In genomic region chr13:33169273-33169980, GRCh38 we compare ENCODE assay signal across 14 cellular contexts.
DNase-seq lines count a peak whose midpoint lies in the region; ATAC-seq and TF ChIP-seq lines count a peak whose summit lies in the region.
"Had no signal": no experiment of that assay in that cellular context is flagged by ENCODE, and none has a peak within 500 bp of the region (broad histone marks: within the 10 kb centered on the region; RNA-seq: fewer than 3 reads in every experiment).

No MANE protein-coding gene starts in this region.

- peaks cover 0 to 72% (median 23%) of the 10 kb centered on the region in 12 donors for H3K4me1 ChIP-seq in heart left ventricle

- no peak for TF ChIP-seq CTCF in heart left ventricle (IDR thresholded peaks at IDR 0.05)
- no peak for TF ChIP-seq CTCF in brain microvascular endothelial cell (IDR thresholded peaks at IDR 0.05; ENCODE audit: low read depth, low read length, missing control alignments)

- H3K27ac ChIP-seq in heart left ventricle (peak overlapping the region in 10 of 12 donors; percentile 13 to 57 (median 36)), brain microvascular endothelial cell (peak overlapping the region; percentile 96), temporal lobe (ENCODE audit: low read depth, low read length) (peak overlapping the region; percentile 17), caudate nucleus (ENCODE audit: low read depth, low read length) (no peak overlapping the region)

- ATAC-seq in heart left ventricle (no peak), left cardiac atrium (no peak)
- ATAC-seq: GM12878 had no signal

- no peaks in the 10 kb centered on the region for H3K9me3 ChIP-seq in heart left ventricle
- H3K9me3 ChIP-seq: adrenal gland, thoracic aorta had no signal

- H3K27me3 ChIP-seq in heart left ventricle (no peaks in the 10 kb centered on the region), brain microvascular endothelial cell (replicated peaks) (no peaks in the 10 kb centered on the region)
- H3K27me3 ChIP-seq: adrenal gland had no signal

- no peak for DNase-seq in heart left ventricle
- DNase-seq in left cardiac atrium: no peak
- peak; percentile 85 for DNase-seq in brain microvascular endothelial cell
- DNase-seq in iris pigment epithelial cell (ENCODE audit: low read depth): peak; percentile 94
- no peak for DNase-seq in caudate nucleus (lab: John Stamatoyannopoulos, UW)
- no peak for DNase-seq in Kasumi-1 (lab: John Stamatoyannopoulos, UW)
- no peak for DNase-seq in KBM-7
- DNase-seq: 8988T, adrenal gland, NCI-H524 had no signal

- in situ Hi-C loops in brain microvascular endothelial cell (cut with HindIII; ENCODE audit: low pct_ligation_motif_present, low sequenced_read_pairs) (no loop called here), KBM-7 (cut with MboI; ENCODE audit: low pct_unique_long_range_greater_than_20kb, low sequenced_read_pairs) (no loop called here)

- peaks cover 0 to 35% (median 25%) of the 10 kb centered on the region in 9 donors for H3K36me3 ChIP-seq in heart left ventricle
- peaks cover 39% of the 10 kb centered on the region for H3K36me3 ChIP-seq in brain microvascular endothelial cell (replicated peaks)

- 89 to 93% (median 92%) methylated on average over 6 of the region's 6 CpGs for WGBS in heart left ventricle, 4 donors

- no peak overlapping the region for H3K4me3 ChIP-seq in heart left ventricle
- H3K4me3 ChIP-seq in brain microvascular endothelial cell (ENCODE audit: low read depth, low read length): no peak overlapping the region
- H3K4me3 ChIP-seq: adrenal gland, GM12878, lung, thoracic aorta had no signal

- intact Hi-C loops in heart left ventricle (cut with DNase I) (no loop called here), left cardiac atrium (cut with DNase I) (no loop called here)

- no peak for TF ChIP-seq POLR2A in heart left ventricle (IDR thresholded peaks at IDR 0.05)

Comparison
In these comparisons a context has a peak if more than half of its experiments do, and no peak if none do; other contexts are left out.
1. DNase-seq: peak in brain microvascular endothelial cell (single experiment) and iris pigment epithelial cell (single experiment); none in heart left ventricle (0 of 5), left cardiac atrium (single experiment), caudate nucleus (0 of 61), Kasumi-1 (0 of 2) and KBM-7 (single experiment).